Comparison of ENCODE assay signal across 24 cellular contexts in genomic region chr12:90585640-90586304, GRCh38.
"Had no signal": no experiment of that assay in that cellular context is flagged by ENCODE, and none has a peak within 500 bp of the region (broad histone marks: within the 10 kb centered on the region; RNA-seq: fewer than 3 reads in every experiment).

No MANE protein-coding gene starts in this region.

- ATAC-seq: esophagus mucosa; gastrocnemius medialis; left colon; naive thymus-derived CD4-positive, alpha-beta T cell; psoas muscle; sciatic nerve; stimulated activated memory B cell treated with anti-CD40 and anti-IgM and Interleukin-4, amounts not matched to agents 10 μg/mL and 1 μg/mL and 100 μg/mL, for 72 hours; upper lobe of right lung had no signal

- H3K9me3 ChIP-seq: colonic mucosa, gastrocnemius medialis, neutrophil, psoas muscle, spleen, testis, tibial nerve, upper lobe of right lung, vagina had no signal

- DNase-seq: colonic mucosa; dorsolateral prefrontal cortex; effector CD8-positive, alpha-beta T cell; gastrocnemius medialis; kidney; left colon; mammary epithelial cell; naive thymus-derived CD4-positive, alpha-beta T cell; nephron progenitor cell; psoas muscle; retina; spleen; stimulated activated CD4-positive, alpha-beta T cell treated with anti-CD3 and anti-CD28 coated beads, Interleukin-15, amount 100 ng/mL, for 24 hours; stimulated activated CD4-positive, alpha-beta T cell treated with anti-CD3 and anti-CD28 coated beads, Interleukin-1b, Interleukin-23, amount 100 ng/mL, for 48 hours; stimulated activated CD4-positive, alpha-beta T cell treated with anti-CD3 and anti-CD28 coated beads, Interleukin-4, amount 100 ng/mL, for 24 hours; testis; upper lobe of right lung had no signal

- H3K27me3 ChIP-seq: colonic mucosa, dorsolateral prefrontal cortex, gastrocnemius medialis, hepatocyte, neutrophil, spleen, testis, tibial nerve, upper lobe of right lung, vagina had no signal

- FAIRE-seq: kidney had no signal

- H3K27ac ChIP-seq: colonic mucosa, dorsolateral prefrontal cortex, gastrocnemius medialis, hepatocyte, neutrophil, psoas muscle, spleen, testis, tibial nerve, upper lobe of right lung, vagina had no signal

- H3K4me3 ChIP-seq: colonic mucosa, dorsolateral prefrontal cortex, gastrocnemius medialis, hepatocyte, psoas muscle, spleen, testis, tibial nerve, upper lobe of right lung, vagina had no signal

- H3K4me1 ChIP-seq: colonic mucosa, gastrocnemius medialis, psoas muscle, spleen, testis, tibial nerve, upper lobe of right lung, vagina had no signal

- H3K36me3 ChIP-seq: colonic mucosa, gastrocnemius medialis, neutrophil, spleen, tibial nerve, upper lobe of right lung, vagina had no signal
